ENCODE assay signal across 16 cellular contexts in the genomic region with DNA sequence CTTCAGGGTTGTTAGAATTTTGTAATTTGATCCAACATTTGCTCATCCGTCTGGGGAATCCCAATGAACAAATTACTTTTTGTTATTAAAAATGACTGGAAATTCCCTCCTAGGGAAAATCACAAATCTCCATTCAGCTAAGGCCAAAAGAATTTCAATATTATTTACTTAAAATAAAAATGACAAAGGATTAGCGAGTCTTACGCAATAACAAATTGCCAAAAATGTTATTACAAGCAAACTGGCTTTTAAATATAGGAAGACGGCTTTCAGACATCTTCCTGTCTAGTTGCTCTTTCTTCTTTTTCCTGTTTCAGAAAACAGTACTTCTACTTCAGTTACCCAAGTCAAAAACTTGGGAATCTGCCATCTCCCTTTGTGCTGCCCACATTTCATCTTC.
A peak's percentile ranks its signal among the peaks of the same experiment; 100 is the strongest.
DNase-seq lines count a peak whose midpoint lies in the region; ATAC-seq and TF ChIP-seq lines count a peak whose summit lies in the region.
"Had no signal": no experiment of that assay in that cellular context is flagged by ENCODE, and none has a peak within 500 bp of the region (broad histone marks: within the 10 kb centered on the region; RNA-seq: fewer than 3 reads in every experiment).

No MANE protein-coding gene starts in this region.

- H3K27ac ChIP-seq in breast epithelium (no peak overlapping the region), foreskin keratinocyte (peak overlapping the region; percentile 31), tibial artery (no peak overlapping the region)
- H3K27ac ChIP-seq: 22Rv1, C4-2B, GM23248 had no signal

- H3K27ac Mint-ChIP-seq in MCF 10A (ENCODE audit: low read depth, unreplicated experiment) (no peak overlapping the region), WTC11 (peak overlapping the region; percentile 20; the same call in 1 of the 2 replicates), chondrocyte (ENCODE audit: unreplicated experiment) (no peak overlapping the region)
- H3K27ac Mint-ChIP-seq: CD4-positive, alpha-beta memory T cell had no signal

- H3K9me3 ChIP-seq in breast epithelium: peaks cover 22 to 33% of the 10 kb centered on the region in 2 donors
- H3K9me3 ChIP-seq in tibial artery: peaks cover 0 to 14% (median 13%) of the 10 kb centered on the region in 3 donors
- H3K9me3 ChIP-seq: BE2C had no signal

- no peaks in the 10 kb centered on the region for H3K4me1 ChIP-seq in breast epithelium
- H3K4me1 ChIP-seq in foreskin keratinocyte: peaks cover 4% of the 10 kb centered on the region
- no peaks in the 10 kb centered on the region for H3K4me1 ChIP-seq in tibial artery
- H3K4me1 ChIP-seq: BE2C, Caco-2 had no signal

- H3K27me3 ChIP-seq in breast epithelium (no peaks in the 10 kb centered on the region), foreskin keratinocyte (no peaks in the 10 kb centered on the region), tibial artery (no peaks in the 10 kb centered on the region)
- H3K27me3 ChIP-seq: BE2C had no signal

- H3K4me1 Mint-ChIP-seq in MCF 10A (ENCODE audit: insufficient read depth, unreplicated experiment) (peaks cover 7% of the 10 kb centered on the region), WTC11 (peaks cover 6% of the 10 kb centered on the region), chondrocyte (ENCODE audit: low read depth) (peaks cover 6% of the 10 kb centered on the region)
- H3K4me1 Mint-ChIP-seq: CD4-positive, alpha-beta memory T cell had no signal

- CTCF ChIA-PET in MCF 10A (lab: Yijun Ruan, JAX) (interaction anchor here (0.9 to 1.3 kb wide), 2 partner anchors 16 to 142 kb away, joined by 4 read pairs; no protein-coding TSS in a partner anchor), WTC11 (lab: Charles Lee) (no interaction called here)

- intact Hi-C loops in MCF 10A (cut with micrococcal nuclease) (no loop called here), breast epithelium (cut with DNase I; ENCODE audit: low total_unique reads) (no loop called here), tibial artery (cut with DNase I; ENCODE audit: low total_unique reads) (no loop called here)

- POLR2A ChIA-PET in MCF 10A (lab: Yijun Ruan, JAX) (interaction anchor here (0.7 kb wide), 1 partner anchor 575 kb away, joined by 3 read pairs; no protein-coding TSS in a partner anchor), WTC11 (lab: Charles Lee) (no interaction called here)

- H3K36me3 ChIP-seq in breast epithelium (no peaks in the 10 kb centered on the region), tibial artery (no peaks in the 10 kb centered on the region)
- H3K36me3 ChIP-seq: BE2C had no signal

- no peak for ATAC-seq in WTC11
- no peak for ATAC-seq in foreskin keratinocyte
- ATAC-seq: GM12878 had no signal

- TF ChIP-seq CTCF in MCF 10A (IDR thresholded peaks at IDR 0.05; ENCODE audit: unreplicated experiment) (no peak), breast epithelium (IDR thresholded peaks at IDR 0.05) (no peak), WTC11 (IDR thresholded peaks at IDR 0.05) (no peak), epithelial cell of esophagus (IDR thresholded peaks at IDR 0.05; ENCODE audit: insufficient read depth, low read depth, low read length, missing control alignments) (no peak), foreskin keratinocyte (conservative IDR thresholded peaks at IDR 0.05) (no peak), tibial artery (IDR thresholded peaks at IDR 0.05) (no peak), chondrocyte (IDR thresholded peaks at IDR 0.05) (no peak)

- TF ChIP-seq POLR2A in breast epithelium (IDR thresholded peaks at IDR 0.05): no peak

- H3K27me3 Mint-ChIP-seq in MCF 10A (ENCODE audit: insufficient read depth, unreplicated experiment) (peaks cover 6% of the 10 kb centered on the region), WTC11 (ENCODE audit: low read depth) (no peaks in the 10 kb centered on the region; the same call in 1 of the 2 replicates), chondrocyte (ENCODE audit: low read depth) (no peaks in the 10 kb centered on the region)
- H3K27me3 Mint-ChIP-seq: CD4-positive, alpha-beta memory T cell had no signal

- DNase-seq in MCF 10A (ENCODE audit: unreplicated experiment) (peak; percentile 12), breast epithelium (ENCODE audit: low spot score in 2 of 2) (no peak), WTC11 (ENCODE audit: low spot score) (no peak), epithelial cell of esophagus (ENCODE audit: low read depth) (peak; percentile 5), foreskin keratinocyte (peak; percentile 36 to 41), NCI-H526 treated with DMSO at 0.1 percent for 48 hours (lab: John Stamatoyannopoulos, UW) (no peak), tibial artery (no peak), chondrocyte (ENCODE audit: low spot score) (no peak)
- DNase-seq: BE2C; Caco-2; CD4-positive, alpha-beta memory T cell; GM23248; H7 had no signal

- no peak overlapping the region for H3K4me3 ChIP-seq in breast epithelium
- H3K4me3 ChIP-seq in epithelial cell of esophagus (ENCODE audit: low read length): no peak overlapping the region
- H3K4me3 ChIP-seq in tibial artery: no peak overlapping the region
- H3K4me3 ChIP-seq: GM12878, GM23248 had no signal

- H3K4me3 Mint-ChIP-seq in MCF 10A (ENCODE audit: unreplicated experiment) (no peak overlapping the region), WTC11 (no peak overlapping the region), chondrocyte (ENCODE audit: unreplicated experiment) (no peak overlapping the region)
- H3K4me3 Mint-ChIP-seq: CD4-positive, alpha-beta memory T cell had no signal

- H3K36me3 Mint-ChIP-seq in MCF 10A (ENCODE audit: insufficient read depth, unreplicated experiment) (no peaks in the 10 kb centered on the region), WTC11 (peaks cover 32% of the 10 kb centered on the region), chondrocyte (ENCODE audit: low read depth) (peaks cover 10% of the 10 kb centered on the region)
- H3K36me3 Mint-ChIP-seq: CD4-positive, alpha-beta memory T cell had no signal

- H3K9me3 Mint-ChIP-seq in MCF 10A (ENCODE audit: unreplicated experiment): peaks cover 15% of the 10 kb centered on the region
- peaks cover 59% of the 10 kb centered on the region for H3K9me3 Mint-ChIP-seq in WTC11
- H3K9me3 Mint-ChIP-seq in chondrocyte (ENCODE audit: low read depth): peaks cover 37% of the 10 kb centered on the region

- BruUV-seq in MCF 10A (replicated peaks; lab: Mats Ljungman, UMichigan): no TSS peak

TF ChIP-seq in WTC11, 78 proteins besides CTCF, POLR2A, EP300 and RAD21 (continues in another document):
- no peak for TF ChIP-seq NR2C2 (CRISPR knock-in tag; IDR thresholded peaks at IDR 0.05)
- TF ChIP-seq, protein P1, sequence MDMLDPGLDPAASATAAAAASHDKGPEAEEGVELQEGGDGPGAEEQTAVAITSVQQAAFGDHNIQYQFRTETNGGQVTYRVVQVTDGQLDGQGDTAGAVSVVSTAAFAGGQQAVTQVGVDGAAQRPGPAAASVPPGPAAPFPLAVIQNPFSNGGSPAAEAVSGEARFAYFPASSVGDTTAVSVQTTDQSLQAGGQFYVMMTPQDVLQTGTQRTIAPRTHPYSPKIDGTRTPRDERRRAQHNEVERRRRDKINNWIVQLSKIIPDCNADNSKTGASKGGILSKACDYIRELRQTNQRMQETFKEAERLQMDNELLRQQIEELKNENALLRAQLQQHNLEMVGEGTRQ (CRISPR knock-in tag; IDR thresholded peaks at IDR 0.05): no peak
- TF ChIP-seq, protein P2, sequence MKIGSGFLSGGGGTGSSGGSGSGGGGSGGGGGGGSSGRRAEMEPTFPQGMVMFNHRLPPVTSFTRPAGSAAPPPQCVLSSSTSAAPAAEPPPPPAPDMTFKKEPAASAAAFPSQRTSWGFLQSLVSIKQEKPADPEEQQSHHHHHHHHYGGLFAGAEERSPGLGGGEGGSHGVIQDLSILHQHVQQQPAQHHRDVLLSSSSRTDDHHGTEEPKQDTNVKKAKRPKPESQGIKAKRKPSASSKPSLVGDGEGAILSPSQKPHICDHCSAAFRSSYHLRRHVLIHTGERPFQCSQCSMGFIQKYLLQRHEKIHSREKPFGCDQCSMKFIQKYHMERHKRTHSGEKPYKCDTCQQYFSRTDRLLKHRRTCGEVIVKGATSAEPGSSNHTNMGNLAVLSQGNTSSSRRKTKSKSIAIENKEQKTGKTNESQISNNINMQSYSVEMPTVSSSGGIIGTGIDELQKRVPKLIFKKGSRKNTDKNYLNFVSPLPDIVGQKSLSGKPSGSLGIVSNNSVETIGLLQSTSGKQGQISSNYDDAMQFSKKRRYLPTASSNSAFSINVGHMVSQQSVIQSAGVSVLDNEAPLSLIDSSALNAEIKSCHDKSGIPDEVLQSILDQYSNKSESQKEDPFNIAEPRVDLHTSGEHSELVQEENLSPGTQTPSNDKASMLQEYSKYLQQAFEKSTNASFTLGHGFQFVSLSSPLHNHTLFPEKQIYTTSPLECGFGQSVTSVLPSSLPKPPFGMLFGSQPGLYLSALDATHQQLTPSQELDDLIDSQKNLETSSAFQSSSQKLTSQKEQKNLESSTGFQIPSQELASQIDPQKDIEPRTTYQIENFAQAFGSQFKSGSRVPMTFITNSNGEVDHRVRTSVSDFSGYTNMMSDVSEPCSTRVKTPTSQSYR (CRISPR knock-in tag; IDR thresholded peaks at IDR 0.05): no peak
- TF ChIP-seq EMX1 (CRISPR knock-in tag; IDR thresholded peaks at IDR 0.05): no peak
- no peak for TF ChIP-seq ZNF232 (CRISPR knock-in tag; IDR thresholded peaks at IDR 0.05)
- TF ChIP-seq ELF4 (CRISPR knock-in tag; IDR thresholded peaks at IDR 0.05; ENCODE audit: low read depth): no peak

Comparison
In these comparisons a context has a peak if more than half of its experiments do, and no peak if none do; other contexts are left out.
1. DNase-seq: peak in MCF 10A (single experiment), epithelial cell of esophagus (single experiment) and foreskin keratinocyte (2 of 2); none in breast epithelium (0 of 2), WTC11 (single experiment), NCI-H526 treated with DMSO at 0.1 percent for 48 hours (single experiment), tibial artery (0 of 2) and chondrocyte (single experiment).